Comparison of ENCODE assay signal across 8 cellular contexts in genomic region chr2:101064868-101065549, GRCh38.
DNase-seq lines count a peak whose midpoint lies in the region; ATAC-seq and TF ChIP-seq lines count a peak whose summit lies in the region.

No MANE protein-coding gene starts in this region.

- no peak for TF ChIP-seq POLR2A in sigmoid colon (IDR thresholded peaks at IDR 0.05)

- intact Hi-C loops in sigmoid colon (cut with DNase I), result no loop called here

- H3K4me1 Mint-ChIP-seq in naive thymus-derived CD8-positive, alpha-beta T cell, result no peaks in the 10 kb centered on the region

- H3K36me3 Mint-ChIP-seq in naive thymus-derived CD8-positive, alpha-beta T cell, result no peaks in the 10 kb centered on the region

- no peaks in the 10 kb centered on the region for H3K36me3 ChIP-seq in sigmoid colon

- no peak overlapping the region for H3K4me3 ChIP-seq in fibroblast of pulmonary artery (replicated peaks; ENCODE audit: low read depth, low read length)
- H3K4me3 ChIP-seq in sigmoid colon, result no peak overlapping the region

- H3K27ac Mint-ChIP-seq in naive thymus-derived CD8-positive, alpha-beta T cell, result no peak overlapping the region

- H3K27me3 Mint-ChIP-seq in naive thymus-derived CD8-positive, alpha-beta T cell, result peaks cover 0 to 7% (median 0%) of the 10 kb centered on the region in 5 donors

- ATAC-seq in naive thymus-derived CD8-positive, alpha-beta T cell, result no peak
- ATAC-seq in HG03378 (IDR thresholded peaks at IDR 0.05; ENCODE audit: unreplicated experiment), result no peak

- peak; percentile 32 for DNase-seq in GM20000 (ENCODE audit: low spot score)
- peak; percentile 76 for DNase-seq in NCI-H460 (ENCODE audit: extremely low read depth, low read depth)
- peak; percentile 62 for DNase-seq in fibroblast of pulmonary artery (ENCODE audit: low read depth)
- DNase-seq in sigmoid colon, result no peak
- no peak for DNase-seq in naive thymus-derived CD8-positive, alpha-beta T cell
- DNase-seq in activated naive CD4-positive, alpha-beta T cell treated with Interleukin-2 at 50 U/mL for 16 hours, result no peak
- DNase-seq in stimulated activated naive CD4-positive, alpha-beta T cell treated with Interleukin-2 at 50 U/mL for 16 hours (lab: John Stamatoyannopoulos, UW), result no peak

- H3K27ac ChIP-seq in sigmoid colon, result peak overlapping the region in 3 of 4 donors; percentile 26 to 35 (median 29)

- no peaks in the 10 kb centered on the region for H3K9me3 ChIP-seq in sigmoid colon

- no peaks in the 10 kb centered on the region for H3K27me3 ChIP-seq in sigmoid colon

- 24 to 64% methylated on average over 4 of the region's 4 CpGs for WGBS in sigmoid colon, 2 donors

- H3K4me3 Mint-ChIP-seq in naive thymus-derived CD8-positive, alpha-beta T cell, result no peak overlapping the region

- no peaks in the 10 kb centered on the region for H3K9me3 Mint-ChIP-seq in naive thymus-derived CD8-positive, alpha-beta T cell

- no peak for TF ChIP-seq CTCF in GM20000 (IDR thresholded peaks at IDR 0.05; ENCODE audit: extremely low read depth, missing control alignments)
- no peak for TF ChIP-seq CTCF in fibroblast of pulmonary artery (IDR thresholded peaks at IDR 0.05; ENCODE audit: low read length, missing control alignments)
- TF ChIP-seq CTCF in sigmoid colon (IDR thresholded peaks at IDR 0.05), result no peak

- POLR2A ChIA-PET in naive thymus-derived CD8-positive, alpha-beta T cell (lab: Charles Lee), result no interaction called here

- peaks cover 0 to 25% (median 21%) of the 10 kb centered on the region in 4 donors for H3K4me1 ChIP-seq in sigmoid colon

- TF ChIP-seq EP300 in sigmoid colon (IDR thresholded peaks at IDR 0.05), result no peak

Comparison
In these comparisons a context has a peak if more than half of its experiments do, and no peak if none do; other contexts are left out.
1. DNase-seq: peak in GM20000 (single experiment), NCI-H460 (single experiment) and fibroblast of pulmonary artery (single experiment); none in sigmoid colon (single experiment), naive thymus-derived CD8-positive, alpha-beta T cell (0 of 10), activated naive CD4-positive, alpha-beta T cell treated with Interleukin-2 at 50 U/mL for 16 hours (single experiment) and stimulated activated naive CD4-positive, alpha-beta T cell treated with Interleukin-2 at 50 U/mL for 16 hours (single experiment).